8 cellular contexts compared by ENCODE assay signal in genomic region chr11:17972987-17973386, GRCh38. TPM values are rescaled to one million over a fixed set of nuclear protein-coding genes. Genes with fewer than 3 reads are reported as not detected.
DNase-seq lines count a peak whose midpoint lies in the region; ATAC-seq and TF ChIP-seq lines count a peak whose summit lies in the region.
"Had no signal": no experiment of that assay in that cellular context is flagged by ENCODE, and none has a peak within 500 bp of the region (broad histone marks: within the 10 kb centered on the region; RNA-seq: fewer than 3 reads in every experiment).

No MANE protein-coding gene starts in this region.

- CTCF ChIA-PET in naive thymus-derived CD4-positive, alpha-beta T cell (lab: Charles Lee) = no interaction called here

- H3K27ac Mint-ChIP-seq in chondrocyte (ENCODE audit: unreplicated experiment) = peak overlapping the region; percentile 73
- no peak overlapping the region for H3K27ac Mint-ChIP-seq in naive thymus-derived CD4-positive, alpha-beta T cell
- H3K27ac Mint-ChIP-seq: activated B cell treated with CpG ODN at 0.5 μM for 24 hours had no signal

- TF ChIP-seq CTCF in GM12872 (IDR thresholded peaks at IDR 0.05; ENCODE audit: insufficient read depth, low read depth, low read length) (peak; percentile 60), chondrocyte (IDR thresholded peaks at IDR 0.05) (peak; percentile 82), lower lobe of right lung (IDR thresholded peaks at IDR 0.05) (peak; percentile 31)

- POLR2A ChIA-PET in naive thymus-derived CD4-positive, alpha-beta T cell (lab: Charles Lee) = no interaction called here

- H3K36me3 ChIP-seq in lower lobe of right lung = peaks cover 16% of the 10 kb centered on the region
- H3K36me3 ChIP-seq in naive thymus-derived CD4-positive, alpha-beta T cell (ENCODE audit: control insufficient read depth in 2 of 3, insufficient read depth in 3 of 3, low read length in 3 of 3) = peaks cover 0 to 52% (median 0%) of the 10 kb centered on the region in 3 experiments

- ATAC-seq in lower lobe of right lung (peak in 1 of 2 donors; percentile 52), HG02973 (IDR thresholded peaks at IDR 0.05; ENCODE audit: unreplicated experiment) (no peak), GM18861 (IDR thresholded peaks at IDR 0.05; ENCODE audit: unreplicated experiment) (no peak)
- no peak for ATAC-seq in naive thymus-derived CD4-positive, alpha-beta T cell

- H3K36me3 Mint-ChIP-seq in chondrocyte (ENCODE audit: low read depth) = peaks cover 16% of the 10 kb centered on the region
- peaks cover 18 to 76% (median 53%) of the 10 kb centered on the region in 5 donors for H3K36me3 Mint-ChIP-seq in naive thymus-derived CD4-positive, alpha-beta T cell

- H3K4me3 ChIP-seq in lower lobe of right lung = no peak overlapping the region
- no peak overlapping the region for H3K4me3 ChIP-seq in naive thymus-derived CD4-positive, alpha-beta T cell (ENCODE audit: low read length)

- no peaks in the 10 kb centered on the region for H3K4me1 ChIP-seq in lower lobe of right lung
- no peaks in the 10 kb centered on the region for H3K4me1 ChIP-seq in naive thymus-derived CD4-positive, alpha-beta T cell (ENCODE audit: control insufficient read depth in 2 of 2, insufficient read depth in 2 of 2, low read length in 2 of 2)

- no peaks in the 10 kb centered on the region for H3K27me3 Mint-ChIP-seq in chondrocyte (ENCODE audit: low read depth)
- H3K27me3 Mint-ChIP-seq in naive thymus-derived CD4-positive, alpha-beta T cell = no peaks in the 10 kb centered on the region
- H3K27me3 Mint-ChIP-seq: activated B cell treated with CpG ODN at 0.5 μM for 24 hours had no signal

- H3K9me3 Mint-ChIP-seq in chondrocyte (ENCODE audit: low read depth) = peaks cover 6% of the 10 kb centered on the region
- peaks cover 0 to 6% (median 0%) of the 10 kb centered on the region in 11 donors for H3K9me3 Mint-ChIP-seq in naive thymus-derived CD4-positive, alpha-beta T cell

- intact Hi-C loops in lower lobe of right lung (cut with DNase I) = loop anchor here (10.0 kb wide), 1 partner anchor 248 kb away; no protein-coding TSS in a partner anchor
- intact Hi-C loops in naive thymus-derived CD4-positive, alpha-beta T cell (cut with micrococcal nuclease) = loop anchor here in 1 of 2 donors (10.0 kb wide), 1 partner anchor 588 kb away; the partner anchor contains the start of gene KCNJ11

- H3K9me3 ChIP-seq in lower lobe of right lung = no peaks in the 10 kb centered on the region
- no peaks in the 10 kb centered on the region for H3K9me3 ChIP-seq in naive thymus-derived CD4-positive, alpha-beta T cell (ENCODE audit: control insufficient read depth in 2 of 3, low read length in 3 of 3)

- peaks cover 9% of the 10 kb centered on the region for H3K4me1 Mint-ChIP-seq in chondrocyte (ENCODE audit: low read depth)
- peaks cover 0 to 4% (median 0%) of the 10 kb centered on the region in 7 donors for H3K4me1 Mint-ChIP-seq in naive thymus-derived CD4-positive, alpha-beta T cell
- H3K4me1 Mint-ChIP-seq: activated B cell treated with CpG ODN at 0.5 μM for 24 hours had no signal

- no peak overlapping the region for H3K4me3 Mint-ChIP-seq in chondrocyte (ENCODE audit: unreplicated experiment)
- no peak overlapping the region for H3K4me3 Mint-ChIP-seq in naive thymus-derived CD4-positive, alpha-beta T cell
- H3K4me3 Mint-ChIP-seq: activated B cell treated with CpG ODN at 0.5 μM for 24 hours had no signal

- DNase-seq in NCI-H2227 treated with DMSO at 0.1 percent for 48 hours (lab: John Stamatoyannopoulos, UW) (peak; percentile 41), chondrocyte (ENCODE audit: low spot score) (no peak), lower lobe of right lung (no peak)
- no peak for DNase-seq in naive thymus-derived CD4-positive, alpha-beta T cell
- DNase-seq: activated B cell treated with CpG ODN at 0.5 μM for 24 hours had no signal

- no peaks in the 10 kb centered on the region for H3K27me3 ChIP-seq in lower lobe of right lung (ENCODE audit: low read depth)
- H3K27me3 ChIP-seq in naive thymus-derived CD4-positive, alpha-beta T cell (ENCODE audit: control insufficient read depth in 2 of 2, insufficient read depth in 2 of 2, low read length in 2 of 2) = no peaks in the 10 kb centered on the region

- no peak overlapping the region for H3K27ac ChIP-seq in lower lobe of right lung
- no peak overlapping the region for H3K27ac ChIP-seq in naive thymus-derived CD4-positive, alpha-beta T cell (ENCODE audit: low read depth, low read length)

RNA-seq across cellular contexts. Expression of gene SERGEF, which starts 39.9 kb away (rescaled TPM):
- total RNA-seq in chondrocyte = 34.3 to 37.6 TPM (median 36.6 TPM) in 3 replicates
- total RNA-seq in lower lobe of right lung = 28.4 TPM
- total RNA-seq in naive thymus-derived CD4-positive, alpha-beta T cell = 10 to 100 TPM; 35.0 to 57.7 (median 52.9) TPM
- 10 to 100 TPM; 77.0 to 93.5 TPM for polyA plus RNA-seq in naive thymus-derived CD4-positive, alpha-beta T cell

Comparison
In these comparisons a context has a peak if more than half of its experiments do, and no peak if none do; other contexts are left out.
1. CTCF ChIP-seq: peak in every context shown above with its lines; median percentile 82 in chondrocyte; 60 in GM12872; 31 in lower lobe of right lung.